ENCODE assay signal across 13 cellular contexts in the genomic region with DNA sequence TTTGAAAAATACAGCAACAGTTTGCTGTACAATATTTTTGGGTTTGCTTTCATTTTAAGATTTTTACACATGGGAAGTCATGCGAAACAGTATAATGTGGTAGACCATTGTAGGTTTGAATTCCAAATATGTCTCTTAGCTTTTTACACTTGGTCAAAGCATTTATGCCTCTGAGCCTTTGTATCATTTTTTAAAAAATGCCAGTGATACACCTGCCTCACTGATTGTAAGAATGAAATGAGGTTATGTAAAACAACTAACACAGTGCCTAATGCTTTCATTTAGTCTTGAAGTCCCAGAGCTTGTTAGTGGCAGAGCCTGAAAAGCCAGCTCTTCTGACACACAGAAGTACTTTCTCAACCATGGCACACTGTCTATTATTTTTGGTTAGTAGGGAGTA.
DNase-seq lines count a peak whose midpoint lies in the region; ATAC-seq lines count a peak whose summit lies in the region.
"Had no signal": no experiment of that assay in that cellular context is flagged by ENCODE, and none has a peak within 500 bp of the region (broad histone marks: within the 10 kb centered on the region; RNA-seq: fewer than 3 reads in every experiment).

No MANE protein-coding gene starts in this region.

- H3K23ac ChIP-seq in neuronal stem cell (ENCODE audit: low read depth, low read length, poor library complexity): no peak overlapping the region

- no peak overlapping the region for H2BK15ac ChIP-seq in neuronal stem cell (ENCODE audit: low read length)

- H3K79me1 ChIP-seq in neuronal stem cell (ENCODE audit: low read depth, low read length): peaks cover 4% of the 10 kb centered on the region

- H3K4me2 ChIP-seq in neuronal stem cell (ENCODE audit: insufficient read depth, low read length, poor library complexity, severe bottlenecking): no peak overlapping the region

- H3K9me3 ChIP-seq in neuronal stem cell (replicated peaks in 1 of 2; ENCODE audit: control insufficient read depth in 2 of 2, insufficient read depth in 1 of 2, low read depth in 1 of 2, low read length in 2 of 2): no peaks in the 10 kb centered on the region
- H3K9me3 ChIP-seq: uterus had no signal

- no peak overlapping the region for H3K4ac ChIP-seq in neuronal stem cell (ENCODE audit: low read length)

- peaks cover 2 to 5% of the 10 kb centered on the region in 2 donors for H3K4me1 ChIP-seq in neuronal stem cell (ENCODE audit: control insufficient read depth in 2 of 2, insufficient read depth in 1 of 2, low read depth in 1 of 2, low read length in 2 of 2)
- H3K4me1 ChIP-seq: uterus had no signal

- no peak overlapping the region for H4K8ac ChIP-seq in neuronal stem cell (ENCODE audit: low read depth, low read length)

- H3K4me3 ChIP-seq in neuronal stem cell (ENCODE audit: low read length in 2 of 2): no peak overlapping the region
- H3K4me3 ChIP-seq: uterus had no signal

- no peak overlapping the region for H3K27ac ChIP-seq in neuronal stem cell (replicated peaks; ENCODE audit: low read length)
- H3K27ac ChIP-seq: uterus had no signal

- H3K27me3 ChIP-seq in neuronal stem cell (ENCODE audit: control insufficient read depth in 3 of 3, insufficient read depth in 3 of 3, low read depth in 1 of 3, low read length in 3 of 3): no peaks in the 10 kb centered on the region
- H3K27me3 ChIP-seq: uterus had no signal

- peak; percentile 42 for ATAC-seq in GM18858 (IDR thresholded peaks at IDR 0.05; ENCODE audit: unreplicated experiment)
- peak; percentile 62 for ATAC-seq in GM21447 (IDR thresholded peaks at IDR 0.05; ENCODE audit: unreplicated experiment)
- peak; percentile 56 for ATAC-seq in HG03354 (IDR thresholded peaks at IDR 0.05; ENCODE audit: poor library complexity, severe bottlenecking, unreplicated experiment)
- ATAC-seq: natural killer cell had no signal

- no CpG with 5 or more reads among the region's 1 CpG for WGBS in neuronal stem cell (ENCODE audit: extremely low coverage in 2 of 2, insufficient read length in 2 of 2, insufficient replicate concordance in 1 of 2), 2 donors

- H3K14ac ChIP-seq in neuronal stem cell (ENCODE audit: low read length): no peak overlapping the region

- H2BK120ac ChIP-seq in neuronal stem cell (ENCODE audit: low read depth, low read length): no peak overlapping the region

- H3K36me3 ChIP-seq in neuronal stem cell (replicated peaks in 1 of 2; ENCODE audit: control insufficient read depth in 2 of 2, insufficient read depth in 2 of 2, low read length in 2 of 2): no peaks in the 10 kb centered on the region
- H3K36me3 ChIP-seq: uterus had no signal

- no peak overlapping the region for H2AFZ ChIP-seq in neuronal stem cell (ENCODE audit: low read length)

- H4K91ac ChIP-seq in neuronal stem cell (ENCODE audit: low read depth, low read length, poor library complexity): no peak overlapping the region

- H2BK12ac ChIP-seq in neuronal stem cell (ENCODE audit: low read length): no peak overlapping the region

- H3K18ac ChIP-seq in neuronal stem cell (ENCODE audit: low read length): no peak overlapping the region

- DNase-seq in glomerular visceral epithelial cell (ENCODE audit: extremely low spot score) (peak; percentile 25), AML-193 (lab: John Stamatoyannopoulos, UW) (no peak), neuronal stem cell (ENCODE audit: low spot score) (no peak), SHP77 treated with DMSO at 0.1 percent for 48 hours (lab: John Stamatoyannopoulos, UW) (no peak), A172 (ENCODE audit: low spot score) (no peak)
- DNase-seq: COR-L47, immature natural killer cell, Kasumi-1, natural killer cell, uterus had no signal

- no peak overlapping the region for H2BK5ac ChIP-seq in neuronal stem cell (ENCODE audit: low read length)

- no peak overlapping the region for H2AK5ac ChIP-seq in neuronal stem cell (ENCODE audit: low read depth, low read length)

- H3K9ac ChIP-seq in neuronal stem cell (ENCODE audit: low read depth, low read length, poor library complexity): no peak overlapping the region
